Comparison of ENCODE assay signal across 19 cellular contexts in genomic region chr17:83149761-83150251, GRCh38.
A peak's percentile ranks its signal among the peaks of the same experiment; 100 is the strongest.
DNase-seq lines count a peak whose midpoint lies in the region; ATAC-seq lines count a peak whose summit lies in the region.
"Had no signal": no experiment of that assay in that cellular context is flagged by ENCODE, and none has a peak within 500 bp of the region (broad histone marks: within the 10 kb centered on the region; RNA-seq: fewer than 3 reads in every experiment).

No MANE protein-coding gene starts in this region.

- DNase-seq in A172 (ENCODE audit: low spot score) (peak; percentile 29), EH (ENCODE audit: low read depth) (peak; percentile 57), amniotic epithelial cell (ENCODE audit: low read depth) (peak; percentile 53), left lobe of liver (ENCODE audit: low spot score) (peak; percentile 42), NK-92 (lab: John Stamatoyannopoulos, UW; ENCODE audit: unreplicated experiment) (no peak), NAMALWA (ENCODE audit: low spot score) (no peak), putamen (ENCODE audit: low spot score) (no peak)
- no peak for DNase-seq in stimulated activated naive CD8-positive, alpha-beta T cell treated with anti-CD3 and anti-CD28 coated beads, Interleukin-15, Interleukin-2, amounts not matched to agents 100 U/mL and 50 U/mL, for 24 hours
- DNase-seq: activated naive CD8-positive, alpha-beta T cell treated with anti-CD3 and anti-CD28 coated beads for 36 hours; brain microvascular endothelial cell; CD8-positive, alpha-beta memory T cell; DMS79; mucosa of descending colon; NCI-H1105 treated with DMSO at 0.1 percent for 48 hours; NCI-H2107; NCI-H524; stimulated activated naive CD4-positive, alpha-beta T cell had no signal

- ATAC-seq in left lobe of liver, result no peak
- no peak for ATAC-seq in stimulated activated naive CD8-positive, alpha-beta T cell treated with anti-CD3 and anti-CD28 coated beads, Interleukin-15, Interleukin-2, amounts not matched to agents 100 U/mL and 50 U/mL, for 24 hours
- ATAC-seq: HCT116, mucosa of descending colon, Right ventricle myocardium inferior had no signal

Comparison
In these comparisons a context has a peak if more than half of its experiments do, and no peak if none do; other contexts are left out.
1. DNase-seq: peak in A172 (single experiment), EH (single experiment), amniotic epithelial cell (single experiment) and left lobe of liver (single experiment); none in NK-92 (single experiment), stimulated activated naive CD8-positive, alpha-beta T cell treated with anti-CD3 and anti-CD28 coated beads, Interleukin-15, Interleukin-2, amounts not matched to agents 100 U/mL and 50 U/mL, for 24 hours (single experiment), NAMALWA (single experiment) and putamen (single experiment).